In genomic region chr6:31634969-31635575, GRCh38 we compare ENCODE assay signal across 22 cellular contexts. TPM values are rescaled to one million over a fixed set of nuclear protein-coding genes. Genes with fewer than 3 reads are reported as not detected.
DNase-seq lines count a peak whose midpoint lies in the region; ATAC-seq and TF ChIP-seq lines count a peak whose summit lies in the region.
"Had no signal": no experiment of that assay in that cellular context is flagged by ENCODE, and none has a peak within 500 bp of the region (broad histone marks: within the 10 kb centered on the region; RNA-seq: fewer than 3 reads in every experiment).

No MANE protein-coding gene starts in this region.

- no peak overlapping the region for H2AFZ ChIP-seq in osteoblast (ENCODE audit: low read length)

- peaks cover 33% of the 10 kb centered on the region for H4K20me1 ChIP-seq in osteoblast (ENCODE audit: insufficient read depth, low read length)

- no peak overlapping the region for H3K9ac ChIP-seq in SK-N-MC (ENCODE audit: insufficient read length)

- H3K4me1 ChIP-seq in osteoblast (ENCODE audit: insufficient read depth, low read length) (peaks cover 7% of the 10 kb centered on the region), sigmoid colon (no peaks in the 10 kb centered on the region)
- H3K4me1 ChIP-seq: ascending aorta, stomach had no signal

- no peaks in the 10 kb centered on the region for H3K27me3 Mint-ChIP-seq in activated naive CD4-positive, alpha-beta T cell treated with anti-CD3 and anti-CD28 coated beads, Interleukin-2, amount 50 U/mL, for 24 hours

- no peak overlapping the region for H3K4me3 ChIP-seq in SK-N-MC
- H3K4me3 ChIP-seq in osteoblast (ENCODE audit: insufficient read depth, low read length), result no peak overlapping the region
- no peak overlapping the region for H3K4me3 ChIP-seq in sigmoid colon
- H3K4me3 ChIP-seq: ascending aorta, ovary, stomach, tibial nerve had no signal

- H3K9me3 ChIP-seq in SK-N-MC (ENCODE audit: low read depth, low read length) (no peaks in the 10 kb centered on the region), osteoblast (ENCODE audit: low read depth, low read length) (no peaks in the 10 kb centered on the region), sigmoid colon (no peaks in the 10 kb centered on the region)
- H3K9me3 ChIP-seq: ascending aorta, ovary, stomach, tibial nerve had no signal

- intact Hi-C loops in sigmoid colon (cut with DNase I), result no loop called here

- no peak overlapping the region for H3K4me3 Mint-ChIP-seq in activated naive CD4-positive, alpha-beta T cell treated with anti-CD3 and anti-CD28 coated beads, Interleukin-2, amount 50 U/mL, for 24 hours

- no peaks in the 10 kb centered on the region for H3K4me1 Mint-ChIP-seq in activated naive CD4-positive, alpha-beta T cell treated with anti-CD3 and anti-CD28 coated beads, Interleukin-2, amount 50 U/mL, for 24 hours

- peaks cover 94% of the 10 kb centered on the region for H3K36me3 ChIP-seq in SK-N-MC (ENCODE audit: insufficient read depth, low read length)
- peaks cover 93% of the 10 kb centered on the region for H3K36me3 ChIP-seq in osteoblast (ENCODE audit: insufficient read depth, low read length)
- peaks cover 66 to 98% (median 78%) of the 10 kb centered on the region in 4 donors for H3K36me3 ChIP-seq in sigmoid colon

- no peak for TF ChIP-seq EP300 in sigmoid colon (IDR thresholded peaks at IDR 0.05)

- H3K27me3 ChIP-seq in osteoblast (ENCODE audit: insufficient read depth, low read length), result no peaks in the 10 kb centered on the region
- no peaks in the 10 kb centered on the region for H3K27me3 ChIP-seq in sigmoid colon
- H3K27me3 ChIP-seq: ascending aorta, ovary, stomach, tibial nerve had no signal

- WGBS in sigmoid colon, 2 donors, result 82 to 91% methylated on average over 11 of the region's 11 CpGs

- H3K4me2 ChIP-seq in osteoblast (ENCODE audit: insufficient read depth, low read length), result no peak overlapping the region

- no peaks in the 10 kb centered on the region for H3K9me3 Mint-ChIP-seq in activated naive CD4-positive, alpha-beta T cell treated with anti-CD3 and anti-CD28 coated beads, Interleukin-2, amount 50 U/mL, for 24 hours

- DNase-seq in activated naive CD4-positive, alpha-beta T cell treated with anti-CD3 and anti-CD28 coated beads, Interleukin-2, amount 50 U/mL, for 16 hours, result no peak
- DNase-seq in SK-N-MC (ENCODE audit: low read depth, low spot score) (no peak), left lobe of liver (ENCODE audit: low spot score) (peak; percentile 80), osteoblast (ENCODE audit: insufficient read length, low spot score, missing footprints) (peak; percentile 62), sigmoid colon (no peak), substantia nigra (lab: John Stamatoyannopoulos, UW) (no peak), DMS153 treated with DMSO at 0.1 percent for 48 hours (lab: John Stamatoyannopoulos, UW; ENCODE audit: unreplicated experiment) (no peak)
- DNase-seq: activated CD4-positive, alpha-beta T cell treated with anti-CD3 and anti-CD28 coated beads for 48 hours; C1 segment of cervical spinal cord; Calu3; NCI-H2081 treated with DMSO at 0.1 percent for 48 hours; NCI-H774; ovary; RPMI8226; stimulated activated CD4-positive, alpha-beta T cell treated with anti-CD3 and anti-CD28 coated beads, Interleukin-4, amount 100 ng/mL, for 24 hours; stomach had no signal

- H3K79me2 ChIP-seq in osteoblast (ENCODE audit: insufficient read depth, low read length), result peaks cover 22% of the 10 kb centered on the region

- H3K27ac Mint-ChIP-seq in activated naive CD4-positive, alpha-beta T cell treated with anti-CD3 and anti-CD28 coated beads, Interleukin-2, amount 50 U/mL, for 24 hours, result peak overlapping the region; percentile 41

- H3K36me3 Mint-ChIP-seq in activated naive CD4-positive, alpha-beta T cell treated with anti-CD3 and anti-CD28 coated beads, Interleukin-2, amount 50 U/mL, for 24 hours, result peaks cover 19% of the 10 kb centered on the region

- ATAC-seq in left lobe of liver, result peak; percentile 87

- 0 out of 2 replicates have a peak overlapping the region, but pooled peaks have one; percentile 36 for H3K27ac ChIP-seq in SK-N-MC
- peak overlapping the region; percentile 30 for H3K27ac ChIP-seq in osteoblast (ENCODE audit: low read depth, low read length)
- no peak overlapping the region for H3K27ac ChIP-seq in sigmoid colon
- H3K27ac ChIP-seq in substantia nigra (ENCODE audit: low read depth, low read length, poor library complexity, severe bottlenecking), result no peak overlapping the region
- H3K27ac ChIP-seq: ascending aorta, ovary, stomach, tibial nerve had no signal

- TF ChIP-seq POLR2A in sigmoid colon (IDR thresholded peaks at IDR 0.05), result no peak

- TF ChIP-seq CTCF in osteoblast (IDR thresholded peaks at IDR 0.05; ENCODE audit: extremely low read depth, low read depth, low read length) (no peak), sigmoid colon (IDR thresholded peaks at IDR 0.05) (no peak)

RNA-seq across cellular contexts. Expression of gene PRRC2A, which starts 14.6 kb away (rescaled TPM):
- total RNA-seq in left lobe of liver (47.3 TPM), osteoblast (49.2 and 52.2 TPM in 2 replicates), sigmoid colon (10 to 100 TPM; 42.1 to 90.8 (median 54.2) TPM)
- polyA plus RNA-seq in sigmoid colon, result 100 to 1,000 TPM in 1 of 3 donors, 10 to 100 TPM in 2; 28.8 to 109 (median 32.1) TPM

RNA-seq across cellular contexts. Expression of gene BAG6, which starts 17.4 kb away (rescaled TPM):
- total RNA-seq in left lobe of liver (141 TPM), osteoblast (175 and 183 TPM in 2 replicates), sigmoid colon (100 to 1,000 TPM; 119 to 218 (median 144) TPM)
- polyA plus RNA-seq in sigmoid colon, result 100 to 1,000 TPM in 2 of 3 donors, 10 to 100 TPM in 1; 99.7 to 231 (median 133) TPM

RNA-seq across cellular contexts. Expression of gene AIF1, which starts 20.0 kb away (rescaled TPM):
- total RNA-seq in left lobe of liver (7.2 TPM), osteoblast (0.36 TPM in 1 of 2 replicates, not detected in the other), sigmoid colon (10 to 100 TPM; 12.5 to 59.6 (median 36.9) TPM)
- polyA plus RNA-seq in sigmoid colon, result 100 to 1,000 TPM in 2 of 3 donors, 10 to 100 TPM in 1; 61.8 to 133 (median 114) TPM
- total RNA-seq: Calu3, lung microvascular endothelial cell, MCF 10A had no signal
- polyA plus RNA-seq: AG04450 had no signal

RNA-seq across cellular contexts. Expression of gene APOM, which starts 20.6 kb away (rescaled TPM):
- total RNA-seq in left lobe of liver (97.1 TPM), osteoblast (1.1 and 1.2 TPM in 2 replicates), sigmoid colon (1 to 10 TPM in 3 of 4 donors, not detected in 1; 3.3 to 7.2 (median 3.6) TPM)
- polyA plus RNA-seq in sigmoid colon, result 1 to 10 TPM; 2.3 to 3.6 (median 3.6) TPM
- total RNA-seq: ascending aorta had no signal

RNA-seq across cellular contexts. Expression of gene C6orf47, which starts 25.5 kb away (rescaled TPM):
- total RNA-seq in left lobe of liver, result 7.9 TPM
- 21.2 and 21.7 TPM in 2 replicates for total RNA-seq in osteoblast
- 10 to 100 TPM; 25.0 to 31.3 (median 26.7) TPM for total RNA-seq in sigmoid colon
- 10 to 100 TPM; 22.2 to 32.6 (median 24.5) TPM for polyA plus RNA-seq in sigmoid colon

Comparison
In these comparisons a context has a peak if more than half of its experiments do, and no peak if none do; other contexts are left out.
1. DNase-seq: peak in left lobe of liver (single experiment) and osteoblast (single experiment); none in activated naive CD4-positive, alpha-beta T cell treated with anti-CD3 and anti-CD28 coated beads, Interleukin-2, amount 50 U/mL, for 16 hours (single experiment), SK-N-MC (single experiment), sigmoid colon (single experiment), substantia nigra (0 of 49) and DMS153 treated with DMSO at 0.1 percent for 48 hours (single experiment).
2. H3K27ac ChIP-seq: peak in SK-N-MC (single experiment) and osteoblast (single experiment); none in sigmoid colon (0 of 4) and substantia nigra (single experiment).